In genomic region chr1:24489674-24490073, GRCh38 we compare ENCODE assay signal across 23 cellular contexts.
"Had no signal": no experiment of that assay in that cellular context is flagged by ENCODE, and none has a peak within 500 bp of the region (broad histone marks: within the 10 kb centered on the region; RNA-seq: fewer than 3 reads in every experiment).

No MANE protein-coding gene starts in this region.

- H3K9ac ChIP-seq: neural progenitor cell had no signal

- H3K36me3 Mint-ChIP-seq: natural killer cell, neural progenitor cell had no signal

- H3K36me3 ChIP-seq: breast epithelium, neural progenitor cell, spleen, suprapubic skin, tibial artery, upper lobe of right lung had no signal

- H3K27ac Mint-ChIP-seq: activated T-helper 1 cell treated with anti-CD3 and anti-CD28 coated beads, Interleukin-12 subunit alpha, Interleukin-12 subunit beta, Interleukin-2, Interleukin-4 antibody, amounts not matched to agents 30 ng/mL and 10 ng/mL and 1 ng/mL, durations not matched to agents 14 hours and 24 hours and 36 hours; natural killer cell; neural progenitor cell; T-helper 2 cell treated with Interferon-gamma antibody and Interleukin-4, amounts not matched to agents 5 μg/mL and 100 μg/mL, for 36 hours had no signal

- H3K4me3 Mint-ChIP-seq: activated CD4-positive, alpha-beta T cell treated with anti-CD3 and anti-CD28 coated beads, Interleukin-2, amount 10 ng/mL, durations not matched to agents 24 days and 14 days; activated CD8-positive, alpha-beta T cell treated with anti-CD3 and anti-CD28 coated beads for 36 hours; activated T-helper 1 cell treated with anti-CD3 and anti-CD28 coated beads, Interleukin-12 subunit alpha, Interleukin-12 subunit beta, Interleukin-2, Interleukin-4 antibody, amounts not matched to agents 30 ng/mL and 10 ng/mL and 1 ng/mL, durations not matched to agents 14 hours and 24 hours and 36 hours; natural killer cell; neural progenitor cell; T-helper 2 cell treated with Interferon-gamma antibody and Interleukin-4, amounts not matched to agents 5 μg/mL and 100 μg/mL, for 36 hours had no signal

- H3K4me1 Mint-ChIP-seq: neural progenitor cell had no signal

- ATAC-seq: activated CD8-positive, alpha-beta T cell treated with anti-CD3 and anti-CD28 coated beads for 36 hours; esophagus mucosa; natural killer cell; right cardiac atrium had no signal

- FAIRE-seq: keratinocyte had no signal

- DNase-seq: activated CD4-positive, alpha-beta T cell treated with anti-CD3 and anti-CD28 coated beads, Interleukin-2, amount 10 ng/mL, durations not matched to agents 24 days and 14 days; activated CD8-positive, alpha-beta T cell treated with anti-CD3 and anti-CD28 coated beads for 36 hours; amygdala; central memory CD4-positive, alpha-beta T cell; foreskin fibroblast; hippocampal formation; midbrain; natural killer cell; occipital lobe; posterior cingulate gyrus; right cardiac atrium; spleen; stimulated activated naive CD4-positive, alpha-beta T cell; T-helper 1 cell; tibial artery; upper lobe of right lung had no signal

- H3K4me3 ChIP-seq: breast epithelium, neural progenitor cell, spleen, suprapubic skin, tibial artery, upper lobe of right lung had no signal

- H3K9me3 Mint-ChIP-seq: natural killer cell; T-helper 2 cell treated with Interferon-gamma antibody and Interleukin-4, amounts not matched to agents 5 μg/mL and 100 μg/mL, for 36 hours had no signal

- H3K27me3 ChIP-seq: breast epithelium, neural progenitor cell, suprapubic skin, upper lobe of right lung had no signal

- H3K27ac ChIP-seq: breast epithelium, neural progenitor cell, spleen, suprapubic skin, tibial artery, upper lobe of right lung had no signal

- H3K4me2 ChIP-seq: neural progenitor cell had no signal

- H3K9me3 ChIP-seq: suprapubic skin, upper lobe of right lung had no signal

- H2AFZ ChIP-seq: neural progenitor cell had no signal

- H3K4me1 ChIP-seq: breast epithelium, neural progenitor cell, suprapubic skin, tibial artery, upper lobe of right lung had no signal

- H3K27me3 Mint-ChIP-seq: activated CD4-positive, alpha-beta T cell treated with anti-CD3 and anti-CD28 coated beads, Interleukin-2, amount 10 ng/mL, durations not matched to agents 24 days and 14 days; activated CD8-positive, alpha-beta T cell treated with anti-CD3 and anti-CD28 coated beads for 36 hours had no signal
